Comparison of ENCODE assay signal across 22 cellular contexts in the genomic region with DNA sequence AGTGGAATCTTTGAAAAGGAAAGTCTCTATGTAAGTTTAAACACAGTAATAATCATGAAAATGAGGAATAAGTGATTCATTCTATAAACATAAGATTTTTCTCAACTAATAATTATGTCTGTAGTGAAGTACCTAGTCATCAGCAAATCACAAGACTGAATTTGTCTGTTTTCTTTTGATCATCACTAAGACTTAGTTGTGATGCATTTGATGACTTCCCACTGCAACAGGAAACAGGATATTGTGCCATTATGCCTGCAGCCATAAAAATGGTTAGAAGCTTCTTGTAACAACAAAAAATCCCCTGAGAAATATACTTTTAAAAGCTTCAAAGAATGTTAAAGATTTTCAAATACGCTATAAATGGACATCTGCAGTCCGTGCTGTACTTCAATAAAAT.
DNase-seq lines count a peak whose midpoint lies in the region; ATAC-seq and TF ChIP-seq lines count a peak whose summit lies in the region.
"Had no signal": no experiment of that assay in that cellular context is flagged by ENCODE, and none has a peak within 500 bp of the region (broad histone marks: within the 10 kb centered on the region; RNA-seq: fewer than 3 reads in every experiment).

No MANE protein-coding gene starts in this region.

- no peak for ATAC-seq in effector memory CD8-positive, alpha-beta T cell (replicated peaks)
- ATAC-seq: GM23338, SK-N-SH treated with all-trans-retinoic acid at 6 μM for 48 hours had no signal

- peak overlapping the region; percentile 59 for H3K27ac ChIP-seq in epithelial cell of prostate
- H3K27ac ChIP-seq: KMS-11 had no signal

- H3K27ac Mint-ChIP-seq in effector memory CD8-positive, alpha-beta T cell = no peak overlapping the region
- no peak overlapping the region for H3K27ac Mint-ChIP-seq in progenitor cell of endocrine pancreas
- H3K27ac Mint-ChIP-seq: CD4-positive, alpha-beta T cell; GM23338 had no signal

- TF ChIP-seq CTCF in progenitor cell of endocrine pancreas (IDR thresholded peaks at IDR 0.05; ENCODE audit: unreplicated experiment) = no peak

- no peaks in the 10 kb centered on the region for H3K4me1 Mint-ChIP-seq in effector memory CD8-positive, alpha-beta T cell (ENCODE audit: low read depth in 2 of 2)
- no peaks in the 10 kb centered on the region for H3K4me1 Mint-ChIP-seq in progenitor cell of endocrine pancreas (ENCODE audit: low read depth)

- H3K27me3 Mint-ChIP-seq in effector memory CD8-positive, alpha-beta T cell = no peaks in the 10 kb centered on the region
- no peaks in the 10 kb centered on the region for H3K27me3 Mint-ChIP-seq in progenitor cell of endocrine pancreas
- H3K27me3 Mint-ChIP-seq: CD4-positive, alpha-beta T cell had no signal

- H3K9me3 Mint-ChIP-seq in effector memory CD8-positive, alpha-beta T cell = peaks cover 0 to 3% of the 10 kb centered on the region in 2 donors
- no peaks in the 10 kb centered on the region for H3K9me3 Mint-ChIP-seq in progenitor cell of endocrine pancreas (ENCODE audit: low read depth)
- H3K9me3 Mint-ChIP-seq: CD4-positive, alpha-beta T cell; GM23338 had no signal

- H3K4me3 Mint-ChIP-seq in effector memory CD8-positive, alpha-beta T cell = no peak overlapping the region
- H3K4me3 Mint-ChIP-seq in progenitor cell of endocrine pancreas (ENCODE audit: low read depth) = no peak overlapping the region
- H3K4me3 Mint-ChIP-seq: CD4-positive, alpha-beta T cell; GM23338 had no signal

- peak; percentile 61 for DNase-seq in GF-D8 (lab: John Stamatoyannopoulos, UW)
- DNase-seq in SK-MEL-5 (ENCODE audit: low read depth, low spot score) = peak; percentile 71
- no peak for DNase-seq in epithelial cell of prostate (ENCODE audit: low read depth, low spot score)
- DNase-seq in NCI-H1105 (lab: John Stamatoyannopoulos, UW) = no peak
- no peak for DNase-seq in stimulated activated CD4-positive, alpha-beta T cell treated with anti-CD3 and anti-CD28 coated beads, Interleukin-12 subunit alpha, Interleukin-12 subunit beta, amount 100 ng/mL, for 4 hours
- DNase-seq in effector memory CD8-positive, alpha-beta T cell = no peak
- DNase-seq in progenitor cell of endocrine pancreas (ENCODE audit: low spot score, unreplicated experiment) = no peak
- DNase-seq: BE2C; Caco-2; CD4-positive, alpha-beta T cell; HCEC 1CT; IMR-90; MV-4-11; NCI-H1694; NCI-H2081; NCI-H2171; NCI-H524 treated with DMSO at 0.1 percent for 48 hours; RPMI8226; SHP77 treated with DMSO at 0.1 percent for 48 hours had no signal

- H3K36me3 Mint-ChIP-seq in effector memory CD8-positive, alpha-beta T cell (ENCODE audit: insufficient read depth) = no peaks in the 10 kb centered on the region
- no peaks in the 10 kb centered on the region for H3K36me3 Mint-ChIP-seq in progenitor cell of endocrine pancreas (ENCODE audit: insufficient read depth)

- in situ Hi-C loops in SK-MEL-5 (cut with HindIII; ENCODE audit: low pct_unique_long_range_greater_than_20kb, low sequenced_read_pairs) = no loop called here

Comparison
In these comparisons a context has a peak if more than half of its experiments do, and no peak if none do; other contexts are left out.
1. DNase-seq: peak in GF-D8 (single experiment) and SK-MEL-5 (single experiment); none in epithelial cell of prostate (single experiment), NCI-H1105 (single experiment), stimulated activated CD4-positive, alpha-beta T cell treated with anti-CD3 and anti-CD28 coated beads, Interleukin-12 subunit alpha, Interleukin-12 subunit beta, amount 100 ng/mL, for 4 hours (single experiment), effector memory CD8-positive, alpha-beta T cell (0 of 3) and progenitor cell of endocrine pancreas (single experiment).